ENCODE assay signal across 4 cellular contexts in the genomic region with DNA sequence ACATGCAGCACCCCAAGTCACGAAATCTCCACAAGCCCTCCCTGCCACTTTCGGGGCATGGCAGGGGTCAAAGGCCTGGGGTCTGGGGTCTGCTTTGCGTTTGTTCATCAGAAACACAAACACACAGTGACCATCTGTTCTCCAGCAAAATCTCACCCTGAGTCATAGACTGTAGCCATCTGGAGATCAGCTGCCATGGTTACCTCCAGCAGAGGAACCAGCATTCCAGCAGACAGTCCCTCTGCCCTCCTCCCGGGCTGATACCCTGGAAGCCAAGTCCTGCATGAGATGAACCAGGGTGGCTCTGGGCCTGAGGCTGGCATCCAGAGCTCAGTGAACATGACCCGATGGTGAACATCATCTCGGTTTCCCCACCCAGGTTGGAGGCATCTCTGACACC. TPM values are rescaled to one million over a fixed set of nuclear protein-coding genes. Genes with fewer than 3 reads are reported as not detected.
"Had no signal": no experiment of that assay in that cellular context is flagged by ENCODE, and none has a peak within 500 bp of the region (broad histone marks: within the 10 kb centered on the region; RNA-seq: fewer than 3 reads in every experiment).

No MANE protein-coding gene starts in this region.

RNA-seq across cellular contexts. Expression of a gene that starts 4.6 kb away (rescaled TPM):
- total RNA-seq: HT-29, HT1080, K562 had no signal
- polyA plus RNA-seq: IgD-negative memory B cell, K562 had no signal

RNA-seq across cellular contexts. Expression of a gene that starts 14.2 kb away (rescaled TPM):
- total RNA-seq: HT-29, HT1080, K562 had no signal
- polyA plus RNA-seq: IgD-negative memory B cell, K562 had no signal

RNA-seq across cellular contexts. Expression of a gene that starts 23.4 kb away (rescaled TPM):
- total RNA-seq: HT-29, HT1080 had no signal
- polyA plus RNA-seq: IgD-negative memory B cell, K562 had no signal
